ENCODE assay signal across 8 cellular contexts in the genomic region with DNA sequence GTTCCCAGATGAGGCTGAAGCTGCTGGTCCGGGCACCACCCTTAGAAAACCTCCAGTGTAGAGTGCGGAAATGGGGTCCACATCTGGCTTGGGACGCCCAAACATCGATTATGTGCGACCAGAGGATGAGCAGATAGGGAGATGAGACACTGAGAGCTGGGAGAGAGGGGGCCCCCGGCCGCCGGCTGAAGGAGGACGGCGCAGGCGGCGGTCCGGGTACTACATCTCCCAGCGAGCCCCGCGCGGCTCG. TPM values are rescaled to one million over a fixed set of nuclear protein-coding genes. Genes with fewer than 3 reads are reported as not detected.
DNase-seq lines count a peak whose midpoint lies in the region; ATAC-seq and TF ChIP-seq lines count a peak whose summit lies in the region.

No MANE protein-coding gene starts in this region.

- no peak overlapping the region for H2BK120ac ChIP-seq in H9 (ENCODE audit: low read depth, low read length, poor library complexity, severe bottlenecking)

- H3K9me3 ChIP-seq in H9 (ENCODE audit: control insufficient read depth, low read depth, low read length) (no peaks in the 10 kb centered on the region), adipocyte (ENCODE audit: control insufficient read depth, low read length) (no peaks in the 10 kb centered on the region)

- no peak overlapping the region for H2BK20ac ChIP-seq in H9 (ENCODE audit: low read depth, low read length, poor library complexity, severe bottlenecking)

- no peak overlapping the region for H2BK12ac ChIP-seq in H9 (ENCODE audit: insufficient read length, low read depth, low read length)

- no peak overlapping the region for H4K5ac ChIP-seq in H9 (ENCODE audit: insufficient read length, low read depth, low read length)

- H3K23me2 ChIP-seq in H9 (ENCODE audit: insufficient read length, low read depth, low read length, poor library complexity, severe bottlenecking), result peaks cover 6% of the 10 kb centered on the region

- H3K18ac ChIP-seq in H9 (ENCODE audit: insufficient read length, low read depth, low read length), result no peak overlapping the region

- H2AFZ ChIP-seq in ACC112 (ENCODE audit: low read length, unreplicated experiment) (peak overlapping the region; percentile 90), H9 (ENCODE audit: low read length) (peak overlapping the region; percentile 23)

- H3T11ph ChIP-seq in H9 (ENCODE audit: low read length), result no peak overlapping the region

- H3K79me2 ChIP-seq in ACC112 (ENCODE audit: control insufficient read depth, insufficient read depth, low read length, unreplicated experiment) (no peaks in the 10 kb centered on the region), H9 (ENCODE audit: insufficient read depth, low read length) (no peaks in the 10 kb centered on the region)

- peak overlapping the region; percentile 84 to 92 for H3K4me3 Mint-ChIP-seq in H9

- H3K4me1 ChIP-seq in ACC112 (ENCODE audit: control insufficient read depth, insufficient read depth, low read length, unreplicated experiment) (no peaks in the 10 kb centered on the region), H9 (ENCODE audit: insufficient read depth, low read length) (no peaks in the 10 kb centered on the region), adipocyte (ENCODE audit: control insufficient read depth, insufficient read depth, low read length) (peaks cover 9% of the 10 kb centered on the region)

- H3K4me1 Mint-ChIP-seq in H9, result peaks cover 11 to 16% of the 10 kb centered on the region in 2 experiments

- H3K4ac ChIP-seq in H9 (ENCODE audit: low read depth, low read length), result no peak overlapping the region

- no peaks in the 10 kb centered on the region for H3K9me3 Mint-ChIP-seq in H9

- H2BK5ac ChIP-seq in H9 (ENCODE audit: insufficient read length, low read length), result no peak overlapping the region

- H4K20me1 ChIP-seq in H9 (ENCODE audit: control insufficient read depth, insufficient read depth, insufficient read length), result no peaks in the 10 kb centered on the region

- TF ChIP-seq CTCF in H9 (conservative IDR thresholded peaks at IDR 0.05), result no peak
- peak; percentile 42 for TF ChIP-seq CTCF in kidney epithelial cell (IDR thresholded peaks at IDR 0.05; ENCODE audit: insufficient read depth, low read length, poor library complexity, severe bottlenecking)

- H3K14ac ChIP-seq in H9 (ENCODE audit: insufficient read depth, low read length), result no peak overlapping the region

- H3K27me3 ChIP-seq in ACC112 (ENCODE audit: insufficient read depth, low read length) (peaks cover 20% of the 10 kb centered on the region), H9 (ENCODE audit: insufficient read depth, low read length) (no peaks in the 10 kb centered on the region), adipocyte (replicated peaks; ENCODE audit: control insufficient read depth, insufficient read depth, low read length) (peaks cover 9% of the 10 kb centered on the region), kidney epithelial cell (ENCODE audit: control insufficient read depth, insufficient read depth, low read length) (peaks cover 20% of the 10 kb centered on the region)

- no peaks in the 10 kb centered on the region for H3K36me3 Mint-ChIP-seq in H9 (ENCODE audit: insufficient read depth in 1 of 3, low read depth in 3 of 3)

- WGBS in H9 (ENCODE audit: extremely low coverage, insufficient read length, low lambda C conversion rate), result no CpG with 5 or more reads among the region's 18 CpGs

- H3K23ac ChIP-seq in H9 (ENCODE audit: insufficient read length, low read depth, low read length), result no peak overlapping the region

- H3K4me3 ChIP-seq in ACC112 (ENCODE audit: low read depth, low read length), result peak overlapping the region; percentile 78
- peak overlapping the region; percentile 85 for H3K4me3 ChIP-seq in adipocyte (ENCODE audit: low read length)
- H3K4me3 ChIP-seq in kidney epithelial cell (ENCODE audit: low read depth, low read length), result peak overlapping the region; percentile 50

- H2AK5ac ChIP-seq in H9 (ENCODE audit: insufficient read length, low read length), result no peak overlapping the region

- no peaks in the 10 kb centered on the region for H3K36me3 ChIP-seq in ACC112 (ENCODE audit: insufficient read depth, low read length)
- H3K36me3 ChIP-seq in adipocyte (ENCODE audit: control insufficient read depth, insufficient read depth, low read length, severe bottlenecking), result no peaks in the 10 kb centered on the region
- H3K36me3 ChIP-seq in kidney epithelial cell (ENCODE audit: control insufficient read depth, insufficient read depth, low read length), result no peaks in the 10 kb centered on the region

- no peak overlapping the region for H3K27ac Mint-ChIP-seq in H9

- ATAC-seq in HG02678 (IDR thresholded peaks at IDR 0.05; ENCODE audit: unreplicated experiment), result no peak

- H3K79me1 ChIP-seq in H9 (ENCODE audit: insufficient read depth, low read depth, low read length, poor library complexity, severe bottlenecking), result no peaks in the 10 kb centered on the region

- peaks cover 35% of the 10 kb centered on the region for H3K27me3 Mint-ChIP-seq in H9 (ENCODE audit: low read depth)

- H3K27ac ChIP-seq in ACC112 (ENCODE audit: low read depth, low read length), result no peak overlapping the region
- no peak overlapping the region for H3K27ac ChIP-seq in H9 (ENCODE audit: insufficient read length, low read depth, low read length)

- no peak overlapping the region for H4K91ac ChIP-seq in H9 (ENCODE audit: insufficient read length, low read depth, low read length)

- peak overlapping the region; percentile 57 for H3K4me2 ChIP-seq in H9 (ENCODE audit: insufficient read depth, insufficient read length, low read length)

- no peak overlapping the region for H2BK15ac ChIP-seq in H9 (ENCODE audit: low read depth, low read length)

- H4K8ac ChIP-seq in H9 (replicated peaks; ENCODE audit: insufficient read length, low read depth, low read length), result no peak overlapping the region

- DNase-seq in H9 (no peak), adipocyte (ENCODE audit: low read depth) (no peak), kidney epithelial cell (ENCODE audit: low read depth) (peak; percentile 5), superior temporal gyrus (ENCODE audit: extremely low spot score) (peak; percentile 84), NCI-H2081 (lab: John Stamatoyannopoulos, UW) (no peak), SW480 (ENCODE audit: low spot score) (no peak)

- no peak overlapping the region for H3K56ac ChIP-seq in H9 (ENCODE audit: insufficient read length, low read depth, low read length)

- no peak overlapping the region for H3K9ac ChIP-seq in H9 (ENCODE audit: extremely low read depth, insufficient read length, low read length)
- peak overlapping the region; percentile 74 for H3K9ac ChIP-seq in adipocyte (ENCODE audit: low read length)

RNA-seq across cellular contexts. Expression of a gene that starts 0.2 kb away (rescaled TPM):
- total RNA-seq in H9 (2021), result 65.7 and 68.9 TPM in 2 replicates
- 62.3 and 64.6 TPM in 2 replicates for total RNA-seq in kidney epithelial cell

RNA-seq across cellular contexts. Expression of a gene that starts 31.3 kb away (rescaled TPM):
- total RNA-seq in H9 (2021) (20.2 and 21.5 TPM in 2 replicates), kidney epithelial cell (14.9 and 18.1 TPM in 2 replicates)

Comparison
In these comparisons a context has a peak if more than half of its experiments do, and no peak if none do; other contexts are left out.
1. DNase-seq: peak in kidney epithelial cell (single experiment) and superior temporal gyrus (single experiment); none in H9 (single experiment), adipocyte (single experiment), NCI-H2081 (0 of 2) and SW480 (single experiment).
2. Peak in every context shown above with its lines, with median percentiles within 50 percentile points of each other: H3K4me3 ChIP-seq.